ENCODE assay signal across 1 cellular context in genomic region chr1:38025664-38026063, GRCh38.
TF ChIP-seq lines count a peak whose summit lies in the region.

No MANE protein-coding gene starts in this region.

TF ChIP-seq in GM12878, 131 proteins besides CTCF, POLR2A, EP300 and RAD21:
- TF ChIP-seq POLR2AphosphoS5 (IDR thresholded peaks at IDR 0.05; ENCODE audit: low read length) (0 out of 2 replicates have a peak, but pooled peaks have one; percentile 27), BCLAF1 (IDR thresholded peaks at IDR 0.05) (no peak)
